ENCODE assay signal across 8 cellular contexts in the genomic region with DNA sequence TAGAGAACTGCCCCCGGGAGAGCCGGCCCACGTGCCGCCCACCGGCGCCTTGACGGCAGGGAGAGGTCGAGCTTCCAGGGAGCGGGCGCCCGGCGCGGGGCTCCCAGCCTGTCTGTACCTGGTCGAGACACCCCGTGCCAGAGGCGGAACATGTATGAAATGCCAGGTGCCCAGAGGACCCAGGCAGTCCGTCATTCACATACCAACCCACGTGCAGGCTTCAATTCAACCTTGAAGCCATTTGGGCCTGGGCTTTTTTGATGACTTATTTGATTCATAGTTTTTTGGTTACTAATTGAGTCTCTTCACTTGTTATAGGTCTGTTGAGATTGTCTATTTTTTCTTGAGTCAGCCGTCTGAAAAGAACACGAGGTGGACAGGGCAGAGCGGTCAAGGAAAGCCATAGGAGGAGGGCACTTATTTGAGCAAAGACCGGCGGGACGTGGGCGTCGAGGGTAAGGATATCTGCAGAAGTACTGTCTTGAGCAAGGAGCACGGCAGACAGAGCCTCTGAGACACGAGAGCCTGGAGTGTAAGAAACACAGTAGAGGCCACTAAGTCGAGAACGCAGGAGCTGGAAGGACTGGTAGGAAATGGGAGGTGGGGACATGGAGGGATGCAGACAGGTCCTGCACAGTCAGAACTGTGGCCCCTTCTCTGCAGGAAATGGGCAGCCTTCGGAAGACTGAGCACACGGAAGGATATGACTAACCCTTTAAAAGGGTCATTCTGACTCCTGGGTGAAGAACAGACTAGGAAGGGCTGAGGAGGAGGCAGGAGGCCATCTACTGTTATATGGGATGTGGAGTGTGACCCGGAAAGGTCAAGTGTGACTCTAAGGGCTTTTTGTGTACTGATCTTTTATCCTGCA. TPM values are rescaled to one million over a fixed set of nuclear protein-coding genes. Genes with fewer than 3 reads are reported as not detected.
DNase-seq lines count a peak whose midpoint lies in the region; ATAC-seq and TF ChIP-seq lines count a peak whose summit lies in the region.

No MANE protein-coding gene starts in this region.

- DNase-seq in heart left ventricle (no peak), SW480 (ENCODE audit: low spot score) (no peak), posterior vena cava (ENCODE audit: low spot score) (no peak), SW 1271 (lab: John Stamatoyannopoulos, UW) (no peak)

- ATAC-seq in GM21619 (IDR thresholded peaks at IDR 0.05; ENCODE audit: unreplicated experiment) (peak; percentile 5), heart left ventricle (peak in 1 of 4 donors; percentile 1)

- H3K9me3 ChIP-seq in heart left ventricle, result peaks cover 0 to 14% (median 0%) of the 10 kb centered on the region in 12 donors
- peaks cover under 1% of the 10 kb centered on the region for H3K9me3 ChIP-seq in skeletal muscle satellite cell (replicated peaks; ENCODE audit: low read length)

- TF ChIP-seq CTCF in 22Rv1 (IDR thresholded peaks at IDR 0.05), result no peak
- TF ChIP-seq CTCF in VCaP (conservative IDR thresholded peaks at IDR 0.05), result no peak
- TF ChIP-seq CTCF in heart left ventricle (IDR thresholded peaks at IDR 0.05), result no peak

- peaks cover 0 to 45% (median 27%) of the 10 kb centered on the region in 12 donors for H3K4me1 ChIP-seq in heart left ventricle
- H3K4me1 ChIP-seq in skeletal muscle satellite cell (ENCODE audit: control insufficient read depth, insufficient read depth, low read length), result peaks cover 36% of the 10 kb centered on the region

- H3K36me3 ChIP-seq in heart left ventricle (peaks cover 0 to 33% (median 5%) of the 10 kb centered on the region in 9 donors), skeletal muscle satellite cell (ENCODE audit: insufficient read depth, low read length) (peaks cover 35% of the 10 kb centered on the region)

- no peak for TF ChIP-seq POLR2A in heart left ventricle (IDR thresholded peaks at IDR 0.05)

- 51 to 58% (median 53%) methylated on average over 27 to 33 of the region's 33 CpGs for WGBS in heart left ventricle, 4 donors

- intact Hi-C loops in heart left ventricle (cut with DNase I), result loop anchor here in 4 of 10 donors (5.0 to 10.0 kb wide), 4 partner anchors 41 to 204 kb away; partner anchors contain the start of gene KCNT1 (in 1 of the 4)
- intact Hi-C loops in posterior vena cava (cut with DNase I), result no loop called here

- H3K27me3 ChIP-seq in heart left ventricle (no peaks in the 10 kb centered on the region), skeletal muscle satellite cell (ENCODE audit: control insufficient read depth, insufficient read depth, low read length) (no peaks in the 10 kb centered on the region)

- H3K4me3 ChIP-seq in heart left ventricle (peak overlapping the region; percentile 61 to 95 (median 79)), skeletal muscle satellite cell (ENCODE audit: low read length) (peak overlapping the region; percentile 83)

- H3K27ac ChIP-seq in 22Rv1 (peak overlapping the region; percentile 77), VCaP (peak overlapping the region; percentile 96), heart left ventricle (peak overlapping the region in 11 of 12 donors; percentile 76 to 94 (median 88))

- H3K4me2 ChIP-seq in skeletal muscle satellite cell (ENCODE audit: low read length), result peak overlapping the region; percentile 94

- H3K9ac ChIP-seq in skeletal muscle satellite cell (ENCODE audit: low read depth, low read length), result peak overlapping the region; percentile 80

RNA-seq across cellular contexts. Expression of gene CAMSAP1, which starts 1.2 kb away (rescaled TPM):
- total RNA-seq in heart left ventricle, result 10 to 100 TPM; 15.6 to 38.3 (median 22.5) TPM
- polyA plus RNA-seq in heart left ventricle, result 10 to 100 TPM; 10.9 to 19.0 TPM
- total RNA-seq in skeletal muscle satellite cell (2012; rRNA removed), result 15.7 and 23.1 TPM in 2 replicates
- 10 to 100 TPM; 20.8 to 24.1 TPM for total RNA-seq in posterior vena cava

RNA-seq across cellular contexts. Expression of gene UBAC1, which starts 52.6 kb away (rescaled TPM):
- total RNA-seq in heart left ventricle (100 to 1,000 TPM in 4 of 9 donors, 10 to 100 TPM in 5; 71.1 to 115 (median 87.6) TPM), posterior vena cava (10 to 100 TPM; 32.7 to 34.1 TPM)
- polyA plus RNA-seq in heart left ventricle, result 100 to 1,000 TPM; 100 to 140 TPM
- 21.2 and 24.6 TPM in 2 replicates for total RNA-seq in skeletal muscle satellite cell (2012; rRNA removed)
